In genomic region chr3:170759511-170760173, GRCh38 we compare ENCODE assay signal across 15 cellular contexts.
DNase-seq lines count a peak whose midpoint lies in the region; ATAC-seq and TF ChIP-seq lines count a peak whose summit lies in the region.
"Had no signal": no experiment of that assay in that cellular context is flagged by ENCODE, and none has a peak within 500 bp of the region (broad histone marks: within the 10 kb centered on the region; RNA-seq: fewer than 3 reads in every experiment).

No MANE protein-coding gene starts in this region.

- no peak for TF ChIP-seq EP300 in gastroesophageal sphincter (IDR thresholded peaks at IDR 0.05)

- peak overlapping the region; percentile 4 to 12 for H3K4me3 ChIP-seq in duodenal mucosa (ENCODE audit: low read depth in 1 of 2, low read length in 2 of 2)
- H3K4me3 ChIP-seq in thoracic aorta: no peak overlapping the region
- no peak overlapping the region for H3K4me3 ChIP-seq in gastroesophageal sphincter
- H3K4me3 ChIP-seq: BLaER1 treated with 17β-estradiol and CSF1 and Interleukin-3, amounts not matched to agents 10 nM and 100 nM had no signal

- no peak for ATAC-seq in thoracic aorta (ENCODE audit: insufficient number of reproducible peaks, low FRiP score, low read depth)
- ATAC-seq in GM21529 (IDR thresholded peaks at IDR 0.05; ENCODE audit: unreplicated experiment): no peak
- no peak for ATAC-seq in gastroesophageal sphincter

- no peaks in the 10 kb centered on the region for H3K27me3 Mint-ChIP-seq in mesothelial cell of epicardium (ENCODE audit: low read depth)

- peak overlapping the region; percentile 65 for H3K27ac Mint-ChIP-seq in mesothelial cell of epicardium

- TF ChIP-seq CTCF in VCaP (conservative IDR thresholded peaks at IDR 0.05) (no peak), mesothelial cell of epicardium (IDR thresholded peaks at IDR 0.05; ENCODE audit: unreplicated experiment) (no peak), thoracic aorta (IDR thresholded peaks at IDR 0.05) (no peak), gastroesophageal sphincter (IDR thresholded peaks at IDR 0.05) (no peak)

- in situ Hi-C loops in ACHN (cut with HindIII; ENCODE audit: low pct_ligation_motif_present, low pct_unique_long_range_greater_than_20kb, low sequenced_read_pairs): no loop called here

- H3K27ac ChIP-seq in VCaP (peak overlapping the region; percentile 42), duodenal mucosa (ENCODE audit: low read depth, low read length) (no peak overlapping the region), thoracic aorta (peak overlapping the region; percentile 32 to 37), gastroesophageal sphincter (no peak overlapping the region)
- H3K27ac ChIP-seq: BLaER1 treated with 17β-estradiol and CSF1 and Interleukin-3, amounts not matched to agents 10 nM and 100 nM had no signal

- no peaks in the 10 kb centered on the region for H3K9me3 Mint-ChIP-seq in mesothelial cell of epicardium
- H3K9me3 Mint-ChIP-seq: H9 had no signal

- H3K4me1 ChIP-seq in duodenal mucosa (ENCODE audit: control insufficient read depth in 1 of 2, insufficient read depth in 2 of 2, low read length in 2 of 2): peaks cover 19 to 25% of the 10 kb centered on the region in 2 donors
- peaks cover 13 to 25% of the 10 kb centered on the region in 2 donors for H3K4me1 ChIP-seq in thoracic aorta (ENCODE audit: control insufficient read depth in 1 of 2, low read depth in 2 of 2)
- no peaks in the 10 kb centered on the region for H3K4me1 ChIP-seq in gastroesophageal sphincter
- H3K4me1 ChIP-seq: BLaER1 treated with 17β-estradiol and CSF1 and Interleukin-3, amounts not matched to agents 10 nM and 100 nM had no signal

- no peaks in the 10 kb centered on the region for H3K36me3 ChIP-seq in duodenal mucosa (ENCODE audit: control insufficient read depth in 1 of 2, insufficient read depth in 2 of 2, low read length in 2 of 2)
- H3K36me3 ChIP-seq in thoracic aorta: no peaks in the 10 kb centered on the region
- H3K36me3 ChIP-seq in gastroesophageal sphincter: no peaks in the 10 kb centered on the region
- H3K36me3 ChIP-seq: BLaER1 treated with 17β-estradiol and CSF1 and Interleukin-3, amounts not matched to agents 10 nM and 100 nM had no signal

- no peak for TF ChIP-seq POLR2A in gastroesophageal sphincter (IDR thresholded peaks at IDR 0.05)

- H3K36me3 Mint-ChIP-seq in mesothelial cell of epicardium: no peaks in the 10 kb centered on the region

- no peak overlapping the region for H3K9ac ChIP-seq in duodenal mucosa (ENCODE audit: low read depth in 1 of 2, low read length in 2 of 2)
- H3K9ac ChIP-seq: BLaER1 treated with 17β-estradiol and CSF1 and Interleukin-3, amounts not matched to agents 10 nM and 100 nM had no signal

- 60 to 72% methylated on average over 5 of the region's 5 CpGs for WGBS in gastroesophageal sphincter (ENCODE audit: low coverage in 1 of 2), 2 donors

- no peak overlapping the region for H3K4me3 Mint-ChIP-seq in mesothelial cell of epicardium
- H3K4me3 Mint-ChIP-seq: H9 had no signal

- H3K9me3 ChIP-seq in duodenal mucosa (ENCODE audit: control insufficient read depth in 1 of 2, low read length in 2 of 2): no peaks in the 10 kb centered on the region
- H3K9me3 ChIP-seq in thoracic aorta: no peaks in the 10 kb centered on the region
- H3K9me3 ChIP-seq in gastroesophageal sphincter: no peaks in the 10 kb centered on the region
- H3K9me3 ChIP-seq: BLaER1 treated with 17β-estradiol and CSF1 and Interleukin-3, amounts not matched to agents 10 nM and 100 nM had no signal

- H3K27me3 ChIP-seq in duodenal mucosa (ENCODE audit: control insufficient read depth in 1 of 2, insufficient read depth in 2 of 2, low read length in 2 of 2) (no peaks in the 10 kb centered on the region), thoracic aorta (replicated peaks; ENCODE audit: insufficient read depth) (no peaks in the 10 kb centered on the region), gastroesophageal sphincter (no peaks in the 10 kb centered on the region)
- H3K27me3 ChIP-seq: BLaER1 treated with 17β-estradiol and CSF1 and Interleukin-3, amounts not matched to agents 10 nM and 100 nM had no signal

- peaks cover 20% of the 10 kb centered on the region for H3K4me1 Mint-ChIP-seq in mesothelial cell of epicardium
- H3K4me1 Mint-ChIP-seq: H9 had no signal

- DNase-seq in mesothelial cell of epicardium (ENCODE audit: low spot score in 2 of 2, unreplicated experiment in 2 of 2) (no peak), thoracic aorta (ENCODE audit: low spot score) (no peak), ACHN (no peak)
- DNase-seq: H9, Karpas-422, NCI-H1417 treated with DMSO at 0.1 percent for 48 hours, NCI-H2029, NCI-H2171 treated with DMSO at 0.1 percent for 48 hours, NCI-H510A treated with DMSO at 0.1 percent for 48 hours, SHP77 had no signal

Comparison
In these comparisons a context has a peak if more than half of its experiments do, and no peak if none do; other contexts are left out.
1. H3K27ac ChIP-seq: peak in VCaP (single experiment) and thoracic aorta (2 of 2); none in duodenal mucosa (single experiment) and gastroesophageal sphincter (0 of 4).
2. H3K4me3 ChIP-seq: peak in duodenal mucosa (2 of 2); none in thoracic aorta (single experiment) and gastroesophageal sphincter (0 of 2).